In the genomic region with DNA sequence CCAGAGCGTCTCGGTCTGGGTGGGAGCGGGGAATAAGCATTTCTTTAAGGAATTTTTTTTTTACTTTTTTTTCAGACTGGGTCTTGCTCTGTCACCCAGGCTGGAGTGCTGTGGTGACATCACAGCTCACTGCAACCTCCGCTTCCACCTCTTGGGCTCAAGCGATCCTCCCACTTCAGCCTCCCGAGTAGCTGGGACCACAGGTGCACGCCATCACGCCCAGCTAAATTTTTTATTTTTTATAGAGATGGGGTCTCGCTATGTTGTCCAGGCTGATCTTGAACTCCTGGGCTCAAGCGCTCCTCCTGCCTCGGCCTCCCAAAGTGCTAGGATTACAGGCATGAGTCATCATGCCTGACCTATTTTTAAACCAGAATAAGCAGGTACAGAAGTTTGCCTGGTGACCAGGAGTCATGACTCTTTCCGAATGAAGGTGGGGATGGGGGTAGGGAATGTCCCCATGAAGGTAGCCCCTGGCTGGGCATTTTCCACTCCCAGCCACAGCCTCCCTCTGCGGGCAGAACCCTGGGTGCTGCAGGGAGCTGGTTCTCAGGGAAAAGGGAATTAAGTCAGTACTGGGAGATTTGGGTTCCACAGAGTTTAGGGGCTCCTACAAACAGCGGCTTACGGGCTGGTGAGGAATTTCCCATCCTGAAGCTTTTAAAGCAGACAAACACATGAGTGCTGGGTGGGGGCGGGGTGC, we compare ENCODE assay signal across 1 cellular context.
TF ChIP-seq lines count a peak whose summit lies in the region.

No MANE protein-coding gene starts in this region.

TF ChIP-seq in HepG2, 621 proteins besides CTCF, POLR2A, EP300 and RAD21 (continued from another document and continues in another):
- TF ChIP-seq ZNF274 (CRISPR knock-in tag; IDR thresholded peaks at IDR 0.05): peak; percentile 1; the same call in 1 of the 2 replicates
- 0 out of 2 replicates have a peak, but pooled peaks have one; percentile 64 for TF ChIP-seq ZNF567 (CRISPR knock-in tag; IDR thresholded peaks at IDR 0.05; ENCODE audit: borderline replicate concordance)
- TF ChIP-seq, protein P1, sequence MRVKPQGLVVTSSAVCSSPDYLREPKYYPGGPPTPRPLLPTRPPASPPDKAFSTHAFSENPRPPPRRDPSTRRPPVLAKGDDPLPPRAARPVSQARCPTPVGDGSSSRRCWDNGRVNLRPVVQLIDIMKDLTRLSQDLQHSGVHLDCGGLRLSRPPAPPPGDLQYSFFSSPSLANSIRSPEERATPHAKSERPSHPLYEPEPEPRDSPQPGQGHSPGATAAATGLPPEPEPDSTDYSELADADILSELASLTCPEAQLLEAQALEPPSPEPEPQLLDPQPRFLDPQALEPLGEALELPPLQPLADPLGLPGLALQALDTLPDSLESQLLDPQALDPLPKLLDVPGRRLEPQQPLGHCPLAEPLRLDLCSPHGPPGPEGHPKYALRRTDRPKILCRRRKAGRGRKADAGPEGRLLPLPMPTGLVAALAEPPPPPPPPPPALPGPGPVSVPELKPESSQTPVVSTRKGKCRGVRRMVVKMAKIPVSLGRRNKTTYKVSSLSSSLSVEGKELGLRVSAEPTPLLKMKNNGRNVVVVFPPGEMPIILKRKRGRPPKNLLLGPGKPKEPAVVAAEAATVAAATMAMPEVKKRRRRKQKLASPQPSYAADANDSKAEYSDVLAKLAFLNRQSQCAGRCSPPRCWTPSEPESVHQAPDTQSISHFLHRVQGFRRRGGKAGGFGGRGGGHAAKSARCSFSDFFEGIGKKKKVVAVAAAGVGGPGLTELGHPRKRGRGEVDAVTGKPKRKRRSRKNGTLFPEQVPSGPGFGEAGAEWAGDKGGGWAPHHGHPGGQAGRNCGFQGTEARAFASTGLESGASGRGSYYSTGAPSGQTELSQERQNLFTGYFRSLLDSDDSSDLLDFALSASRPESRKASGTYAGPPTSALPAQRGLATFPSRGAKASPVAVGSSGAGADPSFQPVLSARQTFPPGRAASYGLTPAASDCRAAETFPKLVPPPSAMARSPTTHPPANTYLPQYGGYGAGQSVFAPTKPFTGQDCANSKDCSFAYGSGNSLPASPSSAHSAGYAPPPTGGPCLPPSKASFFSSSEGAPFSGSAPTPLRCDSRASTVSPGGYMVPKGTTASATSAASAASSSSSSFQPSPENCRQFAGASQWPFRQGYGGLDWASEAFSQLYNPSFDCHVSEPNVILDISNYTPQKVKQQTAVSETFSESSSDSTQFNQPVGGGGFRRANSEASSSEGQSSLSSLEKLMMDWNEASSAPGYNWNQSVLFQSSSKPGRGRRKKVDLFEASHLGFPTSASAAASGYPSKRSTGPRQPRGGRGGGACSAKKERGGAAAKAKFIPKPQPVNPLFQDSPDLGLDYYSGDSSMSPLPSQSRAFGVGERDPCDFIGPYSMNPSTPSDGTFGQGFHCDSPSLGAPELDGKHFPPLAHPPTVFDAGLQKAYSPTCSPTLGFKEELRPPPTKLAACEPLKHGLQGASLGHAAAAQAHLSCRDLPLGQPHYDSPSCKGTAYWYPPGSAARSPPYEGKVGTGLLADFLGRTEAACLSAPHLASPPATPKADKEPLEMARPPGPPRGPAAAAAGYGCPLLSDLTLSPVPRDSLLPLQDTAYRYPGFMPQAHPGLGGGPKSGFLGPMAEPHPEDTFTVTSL (CRISPR knock-in tag; IDR thresholded peaks at IDR 0.05; ENCODE audit: borderline replicate concordance): no peak
- no peak for TF ChIP-seq SRSF9 (IDR thresholded peaks at IDR 0.05; ENCODE audit: borderline replicate concordance, insufficient read depth, low read depth, low read length, poor library complexity, severe bottlenecking)
- 0 out of 2 replicates have a peak, but pooled peaks have one; percentile 58 for TF ChIP-seq ZNF224 (CRISPR knock-in tag; IDR thresholded peaks at IDR 0.05)
- peak; percentile 88; the same call in 1 of the 2 replicates for TF ChIP-seq MEF2D (CRISPR knock-in tag; IDR thresholded peaks at IDR 0.05)
- 0 out of 2 replicates have a peak, but pooled peaks have one; percentile 27 for TF ChIP-seq ZBTB21 (CRISPR knock-in tag; IDR thresholded peaks at IDR 0.05)
- TF ChIP-seq WIZ (CRISPR knock-in tag; IDR thresholded peaks at IDR 0.05): no peak
- TF ChIP-seq FOXM1 (CRISPR knock-in tag; IDR thresholded peaks at IDR 0.05): no peak
- 0 out of 2 replicates have a peak, but pooled peaks have one; percentile 8 for TF ChIP-seq ZNF891 (CRISPR knock-in tag; IDR thresholded peaks at IDR 0.05)
- TF ChIP-seq, protein P2, sequence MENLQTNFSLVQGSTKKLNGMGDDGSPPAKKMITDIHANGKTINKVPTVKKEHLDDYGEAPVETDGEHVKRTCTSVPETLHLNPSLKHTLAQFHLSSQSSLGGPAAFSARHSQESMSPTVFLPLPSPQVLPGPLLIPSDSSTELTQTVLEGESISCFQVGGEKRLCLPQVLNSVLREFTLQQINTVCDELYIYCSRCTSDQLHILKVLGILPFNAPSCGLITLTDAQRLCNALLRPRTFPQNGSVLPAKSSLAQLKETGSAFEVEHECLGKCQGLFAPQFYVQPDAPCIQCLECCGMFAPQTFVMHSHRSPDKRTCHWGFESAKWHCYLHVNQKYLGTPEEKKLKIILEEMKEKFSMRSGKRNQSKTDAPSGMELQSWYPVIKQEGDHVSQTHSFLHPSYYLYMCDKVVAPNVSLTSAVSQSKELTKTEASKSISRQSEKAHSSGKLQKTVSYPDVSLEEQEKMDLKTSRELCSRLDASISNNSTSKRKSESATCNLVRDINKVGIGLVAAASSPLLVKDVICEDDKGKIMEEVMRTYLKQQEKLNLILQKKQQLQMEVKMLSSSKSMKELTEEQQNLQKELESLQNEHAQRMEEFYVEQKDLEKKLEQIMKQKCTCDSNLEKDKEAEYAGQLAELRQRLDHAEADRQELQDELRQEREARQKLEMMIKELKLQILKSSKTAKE (CRISPR knock-in tag; IDR thresholded peaks at IDR 0.05; ENCODE audit: borderline replicate concordance): 0 out of 2 replicates have a peak, but pooled peaks have one; percentile 13
- no peak for TF ChIP-seq ZNF883 (CRISPR knock-in tag; IDR thresholded peaks at IDR 0.05; ENCODE audit: not compliant biosample characterization)
- TF ChIP-seq FOSL2 (CRISPR knock-in tag; IDR thresholded peaks at IDR 0.05): peak; percentile 97
- TF ChIP-seq, protein P3, sequence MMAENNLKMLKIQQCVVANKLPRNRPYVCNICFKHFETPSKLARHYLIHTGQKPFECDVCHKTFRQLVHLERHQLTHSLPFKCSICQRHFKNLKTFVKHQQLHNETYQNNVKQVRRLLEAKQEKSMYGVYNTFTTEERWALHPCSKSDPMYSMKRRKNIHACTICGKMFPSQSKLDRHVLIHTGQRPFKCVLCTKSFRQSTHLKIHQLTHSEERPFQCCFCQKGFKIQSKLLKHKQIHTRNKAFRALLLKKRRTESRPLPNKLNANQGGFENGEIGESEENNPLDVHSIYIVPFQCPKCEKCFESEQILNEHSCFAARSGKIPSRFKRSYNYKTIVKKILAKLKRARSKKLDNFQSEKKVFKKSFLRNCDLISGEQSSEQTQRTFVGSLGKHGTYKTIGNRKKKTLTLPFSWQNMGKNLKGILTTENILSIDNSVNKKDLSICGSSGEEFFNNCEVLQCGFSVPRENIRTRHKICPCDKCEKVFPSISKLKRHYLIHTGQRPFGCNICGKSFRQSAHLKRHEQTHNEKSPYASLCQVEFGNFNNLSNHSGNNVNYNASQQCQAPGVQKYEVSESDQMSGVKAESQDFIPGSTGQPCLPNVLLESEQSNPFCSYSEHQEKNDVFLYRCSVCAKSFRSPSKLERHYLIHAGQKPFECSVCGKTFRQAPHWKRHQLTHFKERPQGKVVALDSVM (CRISPR knock-in tag; IDR thresholded peaks at IDR 0.05): peak; percentile 99
- TF ChIP-seq, protein P4, sequence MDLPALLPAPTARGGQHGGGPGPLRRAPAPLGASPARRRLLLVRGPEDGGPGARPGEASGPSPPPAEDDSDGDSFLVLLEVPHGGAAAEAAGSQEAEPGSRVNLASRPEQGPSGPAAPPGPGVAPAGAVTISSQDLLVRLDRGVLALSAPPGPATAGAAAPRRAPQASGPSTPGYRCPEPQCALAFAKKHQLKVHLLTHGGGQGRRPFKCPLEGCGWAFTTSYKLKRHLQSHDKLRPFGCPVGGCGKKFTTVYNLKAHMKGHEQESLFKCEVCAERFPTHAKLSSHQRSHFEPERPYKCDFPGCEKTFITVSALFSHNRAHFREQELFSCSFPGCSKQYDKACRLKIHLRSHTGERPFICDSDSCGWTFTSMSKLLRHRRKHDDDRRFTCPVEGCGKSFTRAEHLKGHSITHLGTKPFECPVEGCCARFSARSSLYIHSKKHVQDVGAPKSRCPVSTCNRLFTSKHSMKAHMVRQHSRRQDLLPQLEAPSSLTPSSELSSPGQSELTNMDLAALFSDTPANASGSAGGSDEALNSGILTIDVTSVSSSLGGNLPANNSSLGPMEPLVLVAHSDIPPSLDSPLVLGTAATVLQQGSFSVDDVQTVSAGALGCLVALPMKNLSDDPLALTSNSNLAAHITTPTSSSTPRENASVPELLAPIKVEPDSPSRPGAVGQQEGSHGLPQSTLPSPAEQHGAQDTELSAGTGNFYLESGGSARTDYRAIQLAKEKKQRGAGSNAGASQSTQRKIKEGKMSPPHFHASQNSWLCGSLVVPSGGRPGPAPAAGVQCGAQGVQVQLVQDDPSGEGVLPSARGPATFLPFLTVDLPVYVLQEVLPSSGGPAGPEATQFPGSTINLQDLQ (CRISPR knock-in tag; IDR thresholded peaks at IDR 0.05): 0 out of 2 replicates have a peak, but pooled peaks have one; percentile 10
- TF ChIP-seq ZNF670 (CRISPR knock-in tag; IDR thresholded peaks at IDR 0.05; ENCODE audit: borderline replicate concordance): no peak
- TF ChIP-seq FOXK1 (CRISPR knock-in tag; IDR thresholded peaks at IDR 0.05; ENCODE audit: borderline replicate concordance, low read depth): 0 out of 2 replicates have a peak, but pooled peaks have one; percentile 14
- TF ChIP-seq KDM1A (CRISPR knock-in tag; IDR thresholded peaks at IDR 0.05): peak; percentile 93
- TF ChIP-seq ZNF563 (CRISPR knock-in tag; IDR thresholded peaks at IDR 0.05): no peak
- TF ChIP-seq CAMTA2 (CRISPR knock-in tag; IDR thresholded peaks at IDR 0.05; ENCODE audit: borderline replicate concordance): no peak
- no peak for TF ChIP-seq RELA (CRISPR knock-in tag; IDR thresholded peaks at IDR 0.05)
- TF ChIP-seq, protein P5, sequence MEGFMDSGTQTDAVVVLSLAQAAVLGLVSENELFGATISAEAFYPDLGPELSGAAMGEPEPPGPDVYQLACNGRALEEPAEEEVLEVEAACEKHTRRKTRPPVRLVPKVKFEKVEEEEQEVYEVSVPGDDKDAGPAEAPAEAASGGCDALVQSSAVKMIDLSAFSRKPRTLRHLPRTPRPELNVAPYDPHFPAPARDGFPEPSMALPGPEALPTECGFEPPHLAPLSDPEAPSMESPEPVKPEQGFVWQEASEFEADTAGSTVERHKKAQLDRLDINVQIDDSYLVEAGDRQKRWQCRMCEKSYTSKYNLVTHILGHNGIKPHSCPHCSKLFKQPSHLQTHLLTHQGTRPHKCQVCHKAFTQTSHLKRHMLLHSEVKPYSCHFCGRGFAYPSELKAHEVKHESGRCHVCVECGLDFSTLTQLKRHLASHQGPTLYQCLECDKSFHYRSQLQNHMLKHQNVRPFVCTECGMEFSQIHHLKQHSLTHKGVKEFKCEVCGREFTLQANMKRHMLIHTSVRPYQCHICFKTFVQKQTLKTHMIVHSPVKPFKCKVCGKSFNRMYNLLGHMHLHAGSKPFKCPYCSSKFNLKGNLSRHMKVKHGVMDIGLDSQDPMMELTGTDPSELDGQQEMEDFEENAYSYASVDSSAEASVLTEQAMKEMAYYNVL (CRISPR knock-in tag; IDR thresholded peaks at IDR 0.05; ENCODE audit: borderline replicate concordance): 0 out of 2 replicates have a peak, but pooled peaks have one; percentile 41
- peak; percentile 16; the same call in 1 of the 2 replicates for TF ChIP-seq ZNF543 (CRISPR knock-in tag; IDR thresholded peaks at IDR 0.05)
- no peak for TF ChIP-seq ZNF383 (CRISPR knock-in tag; IDR thresholded peaks at IDR 0.05; ENCODE audit: borderline replicate concordance)
- TF ChIP-seq ZNF30 (CRISPR knock-in tag; IDR thresholded peaks at IDR 0.05): 0 out of 2 replicates have a peak, but pooled peaks have one; percentile 52
- TF ChIP-seq, protein P6, sequence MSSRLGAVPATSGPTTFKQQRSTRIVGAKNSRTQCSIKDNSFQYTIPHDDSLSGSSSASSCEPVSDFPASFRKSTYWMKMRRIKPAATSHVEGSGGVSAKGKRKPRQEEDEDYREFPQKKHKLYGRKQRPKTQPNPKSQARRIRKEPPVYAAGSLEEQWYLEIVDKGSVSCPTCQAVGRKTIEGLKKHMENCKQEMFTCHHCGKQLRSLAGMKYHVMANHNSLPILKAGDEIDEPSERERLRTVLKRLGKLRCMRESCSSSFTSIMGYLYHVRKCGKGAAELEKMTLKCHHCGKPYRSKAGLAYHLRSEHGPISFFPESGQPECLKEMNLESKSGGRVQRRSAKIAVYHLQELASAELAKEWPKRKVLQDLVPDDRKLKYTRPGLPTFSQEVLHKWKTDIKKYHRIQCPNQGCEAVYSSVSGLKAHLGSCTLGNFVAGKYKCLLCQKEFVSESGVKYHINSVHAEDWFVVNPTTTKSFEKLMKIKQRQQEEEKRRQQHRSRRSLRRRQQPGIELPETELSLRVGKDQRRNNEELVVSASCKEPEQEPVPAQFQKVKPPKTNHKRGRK (CRISPR knock-in tag; IDR thresholded peaks at IDR 0.05): no peak
- TF ChIP-seq ZNF232 (CRISPR knock-in tag; IDR thresholded peaks at IDR 0.05; ENCODE audit: borderline replicate concordance): 0 out of 2 replicates have a peak, but pooled peaks have one; percentile 12
- peak; percentile 47; the same call in 1 of the 2 replicates for TF ChIP-seq HDAC2 (CRISPR knock-in tag; IDR thresholded peaks at IDR 0.05)
- TF ChIP-seq JUN (CRISPR knock-in tag; IDR thresholded peaks at IDR 0.05): peak; percentile 60; the same call in 1 of the 2 replicates
- TF ChIP-seq, protein P7, sequence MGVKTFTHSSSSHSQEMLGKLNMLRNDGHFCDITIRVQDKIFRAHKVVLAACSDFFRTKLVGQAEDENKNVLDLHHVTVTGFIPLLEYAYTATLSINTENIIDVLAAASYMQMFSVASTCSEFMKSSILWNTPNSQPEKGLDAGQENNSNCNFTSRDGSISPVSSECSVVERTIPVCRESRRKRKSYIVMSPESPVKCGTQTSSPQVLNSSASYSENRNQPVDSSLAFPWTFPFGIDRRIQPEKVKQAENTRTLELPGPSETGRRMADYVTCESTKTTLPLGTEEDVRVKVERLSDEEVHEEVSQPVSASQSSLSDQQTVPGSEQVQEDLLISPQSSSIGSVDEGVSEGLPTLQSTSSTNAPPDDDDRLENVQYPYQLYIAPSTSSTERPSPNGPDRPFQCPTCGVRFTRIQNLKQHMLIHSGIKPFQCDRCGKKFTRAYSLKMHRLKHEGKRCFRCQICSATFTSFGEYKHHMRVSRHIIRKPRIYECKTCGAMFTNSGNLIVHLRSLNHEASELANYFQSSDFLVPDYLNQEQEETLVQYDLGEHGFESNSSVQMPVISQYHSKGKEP (CRISPR knock-in tag; IDR thresholded peaks at IDR 0.05): no peak
- no peak for TF ChIP-seq ZFP62 (CRISPR knock-in tag; IDR thresholded peaks at IDR 0.05)
- TF ChIP-seq CREM (IDR thresholded peaks at IDR 0.05): no peak
- TF ChIP-seq CREM (CRISPR knock-in tag; IDR thresholded peaks at IDR 0.05): no peak
- TF ChIP-seq, protein P8, sequence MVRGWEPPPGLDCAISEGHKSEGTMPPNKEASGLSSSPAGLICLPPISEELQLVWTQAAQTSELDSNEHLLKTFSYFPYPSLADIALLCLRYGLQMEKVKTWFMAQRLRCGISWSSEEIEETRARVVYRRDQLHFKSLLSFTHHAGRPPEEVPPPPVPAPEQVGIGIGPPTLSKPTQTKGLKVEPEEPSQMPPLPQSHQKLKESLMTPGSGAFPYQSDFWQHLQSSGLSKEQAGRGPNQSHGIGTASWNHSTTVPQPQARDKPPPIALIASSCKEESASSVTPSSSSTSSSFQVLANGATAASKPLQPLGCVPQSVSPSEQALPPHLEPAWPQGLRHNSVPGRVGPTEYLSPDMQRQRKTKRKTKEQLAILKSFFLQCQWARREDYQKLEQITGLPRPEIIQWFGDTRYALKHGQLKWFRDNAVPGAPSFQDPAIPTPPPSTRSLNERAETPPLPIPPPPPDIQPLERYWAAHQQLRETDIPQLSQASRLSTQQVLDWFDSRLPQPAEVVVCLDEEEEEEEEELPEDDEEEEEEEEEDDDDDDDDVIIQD (CRISPR knock-in tag; IDR thresholded peaks at IDR 0.05; ENCODE audit: low read depth): 0 out of 2 replicates have a peak, but pooled peaks have one; percentile 14
- no peak for TF ChIP-seq NFYB (CRISPR knock-in tag; IDR thresholded peaks at IDR 0.05)
- TF ChIP-seq ZNF451 (CRISPR knock-in tag; IDR thresholded peaks at IDR 0.05): peak; percentile 11; the same call in 1 of the 2 replicates
